Comparison of ENCODE assay signal across 18 cellular contexts in genomic region chr4:101973331-101973730, GRCh38.
DNase-seq lines count a peak whose midpoint lies in the region; FAIRE-seq and TF ChIP-seq lines count a peak whose summit lies in the region.
"Had no signal": no experiment of that assay in that cellular context is flagged by ENCODE, and none has a peak within 500 bp of the region (broad histone marks: within the 10 kb centered on the region; RNA-seq: fewer than 3 reads in every experiment).

No MANE protein-coding gene starts in this region.

- no peak overlapping the region for H3K27ac Mint-ChIP-seq in nephron progenitor cell

- TF ChIP-seq CTCF in bronchial epithelial cell (IDR thresholded peaks at IDR 0.05; ENCODE audit: insufficient read depth, low read length, severe bottlenecking) (no peak), nephron progenitor cell (IDR thresholded peaks at IDR 0.05) (no peak)

- H3K4me1 Mint-ChIP-seq in nephron progenitor cell: peaks cover 25% of the 10 kb centered on the region

- H3K27me3 Mint-ChIP-seq in nephron progenitor cell (ENCODE audit: low read depth, poor library complexity): peaks cover 2% of the 10 kb centered on the region

- no peaks in the 10 kb centered on the region for H3K36me3 Mint-ChIP-seq in nephron progenitor cell (ENCODE audit: low read depth)

- DNase-seq in ELR (ENCODE audit: low read depth) (peak; percentile 45), bronchial epithelial cell (ENCODE audit: low read depth) (peak; percentile 61), fibroblast of peridontal ligament (ENCODE audit: extremely low read depth) (peak; percentile 43), stromal cell of bone marrow (ENCODE audit: low read depth) (peak; percentile 66), nephron progenitor cell (no peak), glomerular visceral epithelial cell (ENCODE audit: extremely low spot score) (no peak), iPS-NIHi7 (ENCODE audit: extremely low spot score) (no peak), pons (ENCODE audit: low spot score) (no peak)
- DNase-seq: DMS79 treated with DMSO at 0.1 percent for 48 hours, GDM1, KG1, MV-4-11, NCI-H1694 treated with DMSO at 0.1 percent for 48 hours, NCI-H510A, NCI-H82, PC-9, SIG-M5 had no signal

- no peaks in the 10 kb centered on the region for H3K27me3 ChIP-seq in bronchial epithelial cell (ENCODE audit: control insufficient read depth, insufficient read depth, low read length)

- no peak for FAIRE-seq in bronchial epithelial cell (lab: Jason Lieb, UNC)
- FAIRE-seq: HepG2 had no signal

- H3K36me3 ChIP-seq in bronchial epithelial cell (ENCODE audit: control insufficient read depth, insufficient read depth, low read length): no peaks in the 10 kb centered on the region

- H3K4me3 ChIP-seq in bronchial epithelial cell (ENCODE audit: low read depth, low read length): no peak overlapping the region
- H3K4me3 ChIP-seq: PC-9 had no signal

- H3K9me3 Mint-ChIP-seq in nephron progenitor cell: no peaks in the 10 kb centered on the region

- no peak overlapping the region for H3K4me3 Mint-ChIP-seq in nephron progenitor cell

Comparison
In these comparisons a context has a peak if more than half of its experiments do, and no peak if none do; other contexts are left out.
1. DNase-seq: peak in ELR (single experiment), bronchial epithelial cell (single experiment), fibroblast of peridontal ligament (single experiment) and stromal cell of bone marrow (single experiment); none in nephron progenitor cell (single experiment), glomerular visceral epithelial cell (single experiment), iPS-NIHi7 (single experiment) and pons (single experiment).